ENCODE assay signal across 15 cellular contexts in the genomic region with DNA sequence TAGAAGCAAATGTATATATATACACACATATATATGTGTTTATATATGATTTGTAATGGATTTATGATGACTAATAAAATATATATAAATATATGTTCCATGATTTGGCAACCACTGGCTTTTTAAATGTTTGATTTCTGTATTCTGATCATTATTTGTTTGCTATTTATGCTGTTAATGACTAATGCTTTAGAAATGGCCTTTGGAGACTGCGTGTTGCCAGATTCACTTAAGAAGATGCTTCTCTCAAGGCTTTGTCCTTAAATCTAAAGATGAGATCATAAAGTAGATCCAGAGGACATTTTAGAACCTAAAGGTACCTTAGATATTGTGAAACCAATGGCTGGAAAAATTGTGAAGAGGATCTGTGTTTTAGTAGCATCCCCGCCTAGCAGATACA.
DNase-seq lines count a peak whose midpoint lies in the region; ATAC-seq and TF ChIP-seq lines count a peak whose summit lies in the region.
"Had no signal": no experiment of that assay in that cellular context is flagged by ENCODE, and none has a peak within 500 bp of the region (broad histone marks: within the 10 kb centered on the region; RNA-seq: fewer than 3 reads in every experiment).

No MANE protein-coding gene starts in this region.

- no peak for TF ChIP-seq CTCF in fibroblast of mammary gland (conservative IDR thresholded peaks at IDR 0.05; ENCODE audit: control insufficient read depth, insufficient read depth, low read depth, low read length)

- peaks cover 51 to 80% (median 68%) of the 10 kb centered on the region in 4 donors for H3K4me1 Mint-ChIP-seq in CD4-positive, alpha-beta memory T cell
- peaks cover 57 to 71% (median 62%) of the 10 kb centered on the region in 3 donors for H3K4me1 Mint-ChIP-seq in T-cell

- ATAC-seq in T-cell (replicated peaks in 1 of 4) (no peak), GM21528 (IDR thresholded peaks at IDR 0.05; ENCODE audit: low FRiP score, unreplicated experiment) (no peak)
- ATAC-seq: GM23338 had no signal

- H3K27ac Mint-ChIP-seq in CD4-positive, alpha-beta memory T cell: peak overlapping the region in 6 of 7 donors; percentile 14 to 72 (median 34)
- H3K27ac Mint-ChIP-seq in T-cell: peak overlapping the region; percentile 41 to 70
- H3K27ac Mint-ChIP-seq: GM23338 had no signal

- POLR2A ChIA-PET in CD4-positive, alpha-beta memory T cell (lab: Charles Lee; ENCODE audit: partially characterized antibody): interaction anchor here (0.7 to 3.5 kb wide), 3 partner anchors 28 to 93 kb away, joined by 3 to 14 read pairs (median 9); no protein-coding TSS in a partner anchor
- POLR2A ChIA-PET in T-cell (lab: Charles Lee): no interaction called here

- H3K27me3 Mint-ChIP-seq in CD4-positive, alpha-beta memory T cell: no peaks in the 10 kb centered on the region
- H3K27me3 Mint-ChIP-seq in T-cell: no peaks in the 10 kb centered on the region

- intact Hi-C loops in CD4-positive, alpha-beta memory T cell (cut with micrococcal nuclease): loop anchor here (2.0 kb wide), 1 partner anchor 15 kb away; no protein-coding TSS in a partner anchor

- no peaks in the 10 kb centered on the region for H3K9me3 Mint-ChIP-seq in CD4-positive, alpha-beta memory T cell
- H3K9me3 Mint-ChIP-seq in T-cell: no peaks in the 10 kb centered on the region
- H3K9me3 Mint-ChIP-seq: GM23338 had no signal

- peaks cover 15 to 25% of the 10 kb centered on the region in 2 donors for H3K36me3 Mint-ChIP-seq in CD4-positive, alpha-beta memory T cell
- peaks cover 8% of the 10 kb centered on the region for H3K36me3 Mint-ChIP-seq in T-cell

- no peak overlapping the region for H3K4me3 ChIP-seq in CD4-positive, alpha-beta memory T cell (ENCODE audit: low read length in 2 of 2)
- no peak overlapping the region for H3K4me3 ChIP-seq in fibroblast of mammary gland (ENCODE audit: control insufficient read depth, low read depth, low read length)
- H3K4me3 ChIP-seq: BLaER1 treated with 17β-estradiol and CSF1 and Interleukin-3, amounts not matched to agents 10 nM and 100 nM; GM23338 had no signal

- H3K4me3 Mint-ChIP-seq in CD4-positive, alpha-beta memory T cell: peak overlapping the region in 2 of 8 donors; percentile 50 to 68
- H3K4me3 Mint-ChIP-seq in T-cell: no peak overlapping the region
- H3K4me3 Mint-ChIP-seq: GM23338 had no signal

- H3K36me3 ChIP-seq in CD4-positive, alpha-beta memory T cell (ENCODE audit: insufficient read depth, low read length): no peaks in the 10 kb centered on the region
- H3K36me3 ChIP-seq: BLaER1 treated with 17β-estradiol and CSF1 and Interleukin-3, amounts not matched to agents 10 nM and 100 nM had no signal

- no peak overlapping the region for H3K27ac ChIP-seq in CD4-positive, alpha-beta memory T cell (ENCODE audit: low read depth, low read length)

- CTCF ChIA-PET in CD4-positive, alpha-beta memory T cell (lab: Charles Lee; ENCODE audit: partially characterized antibody): interaction anchor here (1.4 to 3.1 kb wide), 2 partner anchors 221 to 838 kb away, joined by 4 to 11 read pairs; no protein-coding TSS in a partner anchor
- CTCF ChIA-PET in T-cell (lab: Charles Lee): no interaction called here

- H3K9me3 ChIP-seq in CD4-positive, alpha-beta memory T cell (ENCODE audit: control insufficient read depth in 1 of 2, low read length in 2 of 2): no peaks in the 10 kb centered on the region
- H3K9me3 ChIP-seq: BLaER1 treated with 17β-estradiol and CSF1 and Interleukin-3, amounts not matched to agents 10 nM and 100 nM had no signal

- no peaks in the 10 kb centered on the region for H3K27me3 ChIP-seq in CD4-positive, alpha-beta memory T cell (ENCODE audit: insufficient read depth, low read length)
- H3K27me3 ChIP-seq: BLaER1 treated with 17β-estradiol and CSF1 and Interleukin-3, amounts not matched to agents 10 nM and 100 nM had no signal

- peaks cover 59% of the 10 kb centered on the region for H3K4me1 ChIP-seq in CD4-positive, alpha-beta memory T cell (ENCODE audit: insufficient read depth, low read length)

- DNase-seq in CD4-positive, alpha-beta memory T cell: no peak
- DNase-seq in EL (peak; percentile 28), T-cell (no peak), fibroblast of mammary gland (ENCODE audit: low read depth) (peak; percentile 43)
- DNase-seq in effector CD4-positive, alpha-beta T cell: no peak
- no peak for DNase-seq in activated CD4-positive, CD25-positive, alpha-beta regulatory T cell (lab: John Stamatoyannopoulos, UW)
- DNase-seq: KBM-7, NCI-H1417, NCI-H187 treated with DMSO at 0.1 percent for 48 hours, NCI-H226, NCI-H524, NCI-H82 had no signal

Comparison
In these comparisons a context has a peak if more than half of its experiments do, and no peak if none do; other contexts are left out.
1. DNase-seq: peak in EL (single experiment) and fibroblast of mammary gland (single experiment); none in CD4-positive, alpha-beta memory T cell (0 of 5), T-cell (0 of 34), effector CD4-positive, alpha-beta T cell (single experiment) and activated CD4-positive, CD25-positive, alpha-beta regulatory T cell (0 of 4).